Comparison of ENCODE assay signal across 8 cellular contexts in the genomic region with DNA sequence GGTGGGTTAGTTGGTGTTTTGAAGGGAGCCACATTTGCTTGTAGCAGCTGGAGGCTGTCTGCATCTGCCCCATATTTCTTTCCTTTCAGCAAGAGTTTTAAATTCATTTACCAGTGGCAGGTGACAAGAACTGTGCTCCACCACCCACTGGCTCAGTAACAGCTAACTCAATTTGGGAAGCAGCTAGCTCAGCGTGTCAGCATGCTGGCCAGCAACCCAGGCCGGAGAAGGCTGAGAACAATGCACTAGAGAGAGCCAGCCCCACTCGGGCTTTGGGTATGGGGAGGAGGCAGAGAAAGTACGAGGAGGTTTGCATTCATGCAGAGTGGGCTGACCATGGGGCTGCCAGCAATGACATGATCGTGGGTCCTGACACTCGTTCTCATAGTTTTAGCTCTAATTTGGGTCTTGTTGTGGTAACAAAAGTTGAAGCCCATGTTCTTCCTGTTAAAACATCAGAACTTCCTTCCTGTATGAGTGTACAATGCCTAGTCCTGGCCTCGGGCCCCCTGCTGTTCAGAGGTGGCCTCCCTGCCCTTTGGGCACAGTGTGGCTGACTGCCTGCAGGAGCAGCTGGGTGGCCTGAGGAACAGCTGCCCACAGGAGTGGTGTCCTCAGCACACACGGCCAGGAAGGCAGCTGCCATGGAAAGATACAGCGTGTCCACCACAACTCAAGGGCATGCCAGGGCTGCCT. TPM values are rescaled to one million over a fixed set of nuclear protein-coding genes. Genes with fewer than 3 reads are reported as not detected.
DNase-seq lines count a peak whose midpoint lies in the region; ATAC-seq and TF ChIP-seq lines count a peak whose summit lies in the region.

No MANE protein-coding gene starts in this region.

- no peak overlapping the region for H3K4me3 ChIP-seq in GM12865 (ENCODE audit: low read depth, low read length)

- H3K4me3 Mint-ChIP-seq in T-helper 17 cell: peak overlapping the region; percentile 80
- H3K4me3 Mint-ChIP-seq in endothelial cell (ENCODE audit: unreplicated experiment): peak overlapping the region; percentile 65

- H3K27me3 Mint-ChIP-seq in T-helper 17 cell (no peaks in the 10 kb centered on the region), endothelial cell (ENCODE audit: unreplicated experiment) (peaks cover 11% of the 10 kb centered on the region)

- H3K27ac Mint-ChIP-seq in T-helper 17 cell (peak overlapping the region; percentile 93), endothelial cell (ENCODE audit: unreplicated experiment) (peak overlapping the region; percentile 81)

- H3K9me3 ChIP-seq in T-helper 17 cell (ENCODE audit: control insufficient read depth, low read length, poor library complexity, severe bottlenecking): no peaks in the 10 kb centered on the region

- TF ChIP-seq POLR2A in GM18505 (IDR thresholded peaks at IDR 0.05; ENCODE audit: borderline replicate concordance, extremely low read depth, insufficient read depth, insufficient read length): no peak

- ATAC-seq in T-helper 17 cell (peak; percentile 78), GM18505 (IDR thresholded peaks at IDR 0.05; ENCODE audit: unreplicated experiment) (no peak), GM18858 (IDR thresholded peaks at IDR 0.05; ENCODE audit: unreplicated experiment) (no peak), GM18909 (IDR thresholded peaks at IDR 0.05; ENCODE audit: poor library complexity, unreplicated experiment) (no peak)

- H3K36me3 Mint-ChIP-seq in T-helper 17 cell (ENCODE audit: low read depth) (peaks cover 11% of the 10 kb centered on the region), endothelial cell (ENCODE audit: low read depth, unreplicated experiment) (peaks cover 50% of the 10 kb centered on the region)

- TF ChIP-seq CTCF in GM12865 (IDR thresholded peaks at IDR 0.05; ENCODE audit: insufficient read depth, low read depth, low read length, missing control alignments) (peak; percentile 22), endothelial cell (IDR thresholded peaks at IDR 0.05; ENCODE audit: unreplicated experiment) (no peak)

- H3K4me1 Mint-ChIP-seq in T-helper 17 cell (peaks cover 74% of the 10 kb centered on the region), endothelial cell (ENCODE audit: unreplicated experiment) (peaks cover 73% of the 10 kb centered on the region)

- intact Hi-C loops in posterior vena cava (cut with DNase I): no loop called here

- DNase-seq in GM12865 (ENCODE audit: low read depth) (peak; percentile 59), T-helper 17 cell (peak; percentile 31 to 36 (median 31)), endothelial cell (ENCODE audit: low spot score) (peak; percentile 26), posterior vena cava (ENCODE audit: low spot score) (peak; percentile 89), iPS-NIHi11 (ENCODE audit: low spot score) (no peak)

- no peaks in the 10 kb centered on the region for H3K9me3 Mint-ChIP-seq in endothelial cell (ENCODE audit: unreplicated experiment)

RNA-seq across cellular contexts. Expression of a gene that starts 23.0 kb away (rescaled TPM):
- total RNA-seq in T-helper 17 cell (10 to 100 TPM; 45.1 to 48.9 TPM), endothelial cell (ENCODE audit: unreplicated experiment) (53.1 TPM), posterior vena cava (10 to 100 TPM; 74.5 to 95.3 TPM)
